1 cellular context compared by ENCODE assay signal in genomic region chr2:60439219-60439974, GRCh38.
TF ChIP-seq lines count a peak whose summit lies in the region.

No MANE protein-coding gene starts in this region.

TF ChIP-seq in GM12878, 131 proteins besides CTCF, POLR2A, EP300 and RAD21 (continued from another document):
- TF ChIP-seq SKIL (IDR thresholded peaks at IDR 0.05; ENCODE audit: low read depth, poor library complexity, severe bottlenecking) (peak; percentile 41), POU2F2 (IDR thresholded peaks at IDR 0.05; ENCODE audit: borderline replicate concordance, low read depth, low read length) (peak; percentile 90; the same call in 2 of the 3 replicates), YY1 (IDR thresholded peaks at IDR 0.05; ENCODE audit: low read depth, low read length) (peak; percentile 67), JUNB (IDR thresholded peaks at IDR 0.05) (no peak; the same call in 1 of the 2 replicates), DPF2 (IDR thresholded peaks at IDR 0.05) (peak; percentile 99), GATAD2B (conservative IDR thresholded peaks at IDR 0.05; ENCODE audit: low read depth) (peak; percentile 85), CHD4 (IDR thresholded peaks at IDR 0.05) (no peak), MAX (IDR thresholded peaks at IDR 0.05; ENCODE audit: low read depth, low read length) (0 out of 2 replicates have a peak, but pooled peaks have one; percentile 25), ZBED1 (IDR thresholded peaks at IDR 0.05; ENCODE audit: borderline replicate concordance) (peak; percentile 54; the same call in 1 of the 2 replicates), FOXM1 (IDR thresholded peaks at IDR 0.05; ENCODE audit: low read depth, low read length) (peak; percentile 70), MEF2B (IDR thresholded peaks at IDR 0.05; ENCODE audit: partially characterized antibody, poor library complexity, severe bottlenecking) (peak; percentile 71), IKZF2 (IDR thresholded peaks at IDR 0.05) (peak; percentile 94 to 96), MYB (IDR thresholded peaks at IDR 0.05; ENCODE audit: borderline replicate concordance, low read depth, low read length) (no peak; the same call in 1 of the 2 replicates), CBX3 (IDR thresholded peaks at IDR 0.05; ENCODE audit: borderline replicate concordance, low read depth) (no peak), STAT1 (conservative IDR thresholded peaks at IDR 0.05) (0 out of 2 replicates have a peak, but pooled peaks have one; percentile 57), SP1 (IDR thresholded peaks at IDR 0.05; ENCODE audit: low read depth, low read length) (peak; percentile 73), RFX5 (IDR thresholded peaks at IDR 0.05; ENCODE audit: low read depth, low read length) (peak; percentile 18; the same call in 1 of the 2 replicates), PML (IDR thresholded peaks at IDR 0.05; ENCODE audit: low read length) (no peak), TAF1 (IDR thresholded peaks at IDR 0.05; ENCODE audit: borderline replicate concordance, low read depth, low read length) (0 out of 2 replicates have a peak, but pooled peaks have one; percentile 23), SRF (IDR thresholded peaks at IDR 0.05; ENCODE audit: low read depth in 2 of 2, low read length in 2 of 2) (peak in 1 of 2 experiments; percentile 91; a peak in 2 of 4 replicates), CBX5 (IDR thresholded peaks at IDR 0.05; ENCODE audit: low read depth) (peak; percentile 74), MYC (IDR thresholded peaks at IDR 0.05; ENCODE audit: insufficient read depth, insufficient read length, insufficient replicate concordance, low read length, severe bottlenecking) (no peak), TCF12 (IDR thresholded peaks at IDR 0.05; ENCODE audit: low read depth, low read length) (peak; percentile 62; the same call in 1 of the 2 replicates), MTA2 (IDR thresholded peaks at IDR 0.05; ENCODE audit: low read depth) (peak; percentile 96), BCLAF1 (IDR thresholded peaks at IDR 0.05) (no peak), ATF2 (IDR thresholded peaks at IDR 0.05; ENCODE audit: low read length) (peak; percentile 72; the same call in 1 of the 2 replicates), RELB (IDR thresholded peaks at IDR 0.05; ENCODE audit: low read depth) (peak; percentile 77), JUND (IDR thresholded peaks at IDR 0.05; ENCODE audit: low read depth, low read length) (no peak), CBFB (IDR thresholded peaks at IDR 0.05; ENCODE audit: low read depth) (peak; percentile 92), NFYA (IDR thresholded peaks at IDR 0.05; ENCODE audit: borderline replicate concordance, low read depth, low read length) (no peak), ATF7 (IDR thresholded peaks at IDR 0.05; ENCODE audit: low read depth) (0 out of 2 replicates have a peak, but pooled peaks have one; percentile 53), USF1 (IDR thresholded peaks at IDR 0.05; ENCODE audit: borderline replicate concordance, extremely low read length, insufficient read depth, low read depth, low read length) (no peak), MEF2A (IDR thresholded peaks at IDR 0.05; ENCODE audit: insufficient read depth, low read depth, low read length) (0 out of 2 replicates have a peak, but pooled peaks have one; percentile 42), TBL1XR1 (IDR thresholded peaks at IDR 0.05; ENCODE audit: low read depth, low read length) (peak; percentile 75), HSF1 (IDR thresholded peaks at IDR 0.05; ENCODE audit: low read depth, low read length) (no peak), MTA3 (IDR thresholded peaks at IDR 0.05; ENCODE audit: borderline replicate concordance, low read length) (peak; percentile 88; the same call in 1 of the 2 replicates), ZNF207 (IDR thresholded peaks at IDR 0.05; ENCODE audit: borderline replicate concordance) (0 out of 2 replicates have a peak, but pooled peaks have one; percentile 70)
- TF ChIP-seq, protein P1, sequence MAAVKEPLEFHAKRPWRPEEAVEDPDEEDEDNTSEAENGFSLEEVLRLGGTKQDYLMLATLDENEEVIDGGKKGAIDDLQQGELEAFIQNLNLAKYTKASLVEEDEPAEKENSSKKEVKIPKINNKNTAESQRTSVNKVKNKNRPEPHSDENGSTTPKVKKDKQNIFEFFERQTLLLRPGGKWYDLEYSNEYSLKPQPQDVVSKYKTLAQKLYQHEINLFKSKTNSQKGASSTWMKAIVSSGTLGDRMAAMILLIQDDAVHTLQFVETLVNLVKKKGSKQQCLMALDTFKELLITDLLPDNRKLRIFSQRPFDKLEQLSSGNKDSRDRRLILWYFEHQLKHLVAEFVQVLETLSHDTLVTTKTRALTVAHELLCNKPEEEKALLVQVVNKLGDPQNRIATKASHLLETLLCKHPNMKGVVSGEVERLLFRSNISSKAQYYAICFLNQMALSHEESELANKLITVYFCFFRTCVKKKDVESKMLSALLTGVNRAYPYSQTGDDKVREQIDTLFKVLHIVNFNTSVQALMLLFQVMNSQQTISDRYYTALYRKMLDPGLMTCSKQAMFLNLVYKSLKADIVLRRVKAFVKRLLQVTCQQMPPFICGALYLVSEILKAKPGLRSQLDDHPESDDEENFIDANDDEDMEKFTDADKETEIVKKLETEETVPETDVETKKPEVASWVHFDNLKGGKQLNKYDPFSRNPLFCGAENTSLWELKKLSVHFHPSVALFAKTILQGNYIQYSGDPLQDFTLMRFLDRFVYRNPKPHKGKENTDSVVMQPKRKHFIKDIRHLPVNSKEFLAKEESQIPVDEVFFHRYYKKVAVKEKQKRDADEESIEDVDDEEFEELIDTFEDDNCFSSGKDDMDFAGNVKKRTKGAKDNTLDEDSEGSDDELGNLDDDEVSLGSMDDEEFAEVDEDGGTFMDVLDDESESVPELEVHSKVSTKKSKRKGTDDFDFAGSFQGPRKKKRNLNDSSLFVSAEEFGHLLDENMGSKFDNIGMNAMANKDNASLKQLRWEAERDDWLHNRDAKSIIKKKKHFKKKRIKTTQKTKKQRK (IDR thresholded peaks at IDR 0.05; ENCODE audit: low read depth, low read length) = no peak
- TF ChIP-seq, protein P2, sequence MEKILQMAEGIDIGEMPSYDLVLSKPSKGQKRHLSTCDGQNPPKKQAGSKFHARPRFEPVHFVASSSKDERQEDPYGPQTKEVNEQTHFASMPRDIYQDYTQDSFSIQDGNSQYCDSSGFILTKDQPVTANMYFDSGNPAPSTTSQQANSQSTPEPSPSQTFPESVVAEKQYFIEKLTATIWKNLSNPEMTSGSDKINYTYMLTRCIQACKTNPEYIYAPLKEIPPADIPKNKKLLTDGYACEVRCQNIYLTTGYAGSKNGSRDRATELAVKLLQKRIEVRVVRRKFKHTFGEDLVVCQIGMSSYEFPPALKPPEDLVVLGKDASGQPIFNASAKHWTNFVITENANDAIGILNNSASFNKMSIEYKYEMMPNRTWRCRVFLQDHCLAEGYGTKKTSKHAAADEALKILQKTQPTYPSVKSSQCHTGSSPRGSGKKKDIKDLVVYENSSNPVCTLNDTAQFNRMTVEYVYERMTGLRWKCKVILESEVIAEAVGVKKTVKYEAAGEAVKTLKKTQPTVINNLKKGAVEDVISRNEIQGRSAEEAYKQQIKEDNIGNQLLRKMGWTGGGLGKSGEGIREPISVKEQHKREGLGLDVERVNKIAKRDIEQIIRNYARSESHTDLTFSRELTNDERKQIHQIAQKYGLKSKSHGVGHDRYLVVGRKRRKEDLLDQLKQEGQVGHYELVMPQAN (conservative IDR thresholded peaks at IDR 0.05) = 0 out of 2 replicates have a peak, but pooled peaks have one; percentile 14
